Comparison of ENCODE assay signal across 29 cellular contexts in the genomic region with DNA sequence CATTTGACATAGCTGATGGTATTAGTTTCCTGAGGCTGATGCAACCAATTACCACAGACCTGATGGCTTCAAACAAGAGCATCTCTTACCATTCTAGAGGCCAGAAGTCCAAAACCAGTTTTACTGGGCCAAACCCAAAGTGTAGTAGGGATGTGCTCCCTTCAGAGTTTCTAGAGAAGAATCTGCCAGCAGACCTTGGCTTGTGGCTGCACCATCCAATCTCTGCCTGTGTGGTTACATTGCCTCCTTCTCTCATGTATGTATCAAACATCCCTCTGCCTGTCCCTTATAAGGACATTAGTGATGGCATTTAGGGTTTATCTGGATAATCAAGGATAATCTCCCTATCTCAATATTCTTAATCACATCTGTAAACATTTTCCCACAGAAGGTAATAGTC.
"Had no signal": no experiment of that assay in that cellular context is flagged by ENCODE, and none has a peak within 500 bp of the region (broad histone marks: within the 10 kb centered on the region; RNA-seq: fewer than 3 reads in every experiment).

No MANE protein-coding gene starts in this region.

- H3K4me3 ChIP-seq: colonic mucosa, coronary artery, dorsolateral prefrontal cortex, esophagus muscularis mucosa, esophagus squamous epithelium, gastrocnemius medialis, gastroesophageal sphincter, heart left ventricle, heart right ventricle, hepatocyte had no signal

- H3K27ac Mint-ChIP-seq: dendritic cell treated with granulocyte-macrophage colony-stimulating factor and Interleukin-4, amounts not matched to agents 40 ng/mL and 50 ng/mL, for 4 days; effector memory CD8-positive, alpha-beta T cell had no signal

- H3K9me3 Mint-ChIP-seq: dendritic cell treated with granulocyte-macrophage colony-stimulating factor and Interleukin-4, amounts not matched to agents 40 ng/mL and 50 ng/mL, for 4 days had no signal

- H3K27me3 Mint-ChIP-seq: dendritic cell treated with granulocyte-macrophage colony-stimulating factor and Interleukin-4, amounts not matched to agents 40 ng/mL and 50 ng/mL, for 4 days; effector memory CD8-positive, alpha-beta T cell had no signal

- H3K9me3 ChIP-seq: colonic mucosa, esophagus squamous epithelium, gastrocnemius medialis had no signal

- H3K36me3 ChIP-seq: colonic mucosa, esophagus muscularis mucosa, esophagus squamous epithelium, gastrocnemius medialis, gastroesophageal sphincter, heart left ventricle, heart right ventricle had no signal

- H3K4me3 Mint-ChIP-seq: dendritic cell treated with granulocyte-macrophage colony-stimulating factor and Interleukin-4, amounts not matched to agents 40 ng/mL and 50 ng/mL, for 4 days; effector memory CD8-positive, alpha-beta T cell had no signal

- ATAC-seq: effector memory CD8-positive, alpha-beta T cell; esophagus mucosa; foreskin keratinocyte; gastrocnemius medialis; gastroesophageal sphincter; heart left ventricle; heart right ventricle had no signal

- H3K27me3 ChIP-seq: colonic mucosa, dorsolateral prefrontal cortex, esophagus muscularis mucosa, esophagus squamous epithelium, foreskin keratinocyte, gastrocnemius medialis, gastroesophageal sphincter, heart left ventricle, heart right ventricle, hepatocyte had no signal

- DNase-seq: colonic mucosa; cortex of kidney; dermis blood vessel endothelial cell; dorsolateral prefrontal cortex; effector CD4-positive, alpha-beta T cell; effector CD8-positive, alpha-beta T cell; effector memory CD4-positive, alpha-beta T cell; effector memory CD8-positive, alpha-beta T cell; erythroblast; esophagus squamous epithelium; foreskin fibroblast; foreskin keratinocyte; foreskin melanocyte; gastrocnemius medialis; glutamatergic neuron; head of caudate nucleus; heart left ventricle; heart right ventricle had no signal

- FAIRE-seq: colon, endometrium, endothelial cell of umbilical vein, frontal cortex had no signal

- H3K27ac ChIP-seq: colonic mucosa, coronary artery, dorsolateral prefrontal cortex, epithelial cell of prostate, esophagus muscularis mucosa, esophagus squamous epithelium, foreskin keratinocyte, gastrocnemius medialis, gastroesophageal sphincter, heart left ventricle, heart right ventricle, hepatocyte had no signal

- H2AFZ ChIP-seq: hepatocyte had no signal

- H3K4me2 ChIP-seq: hepatocyte had no signal

- H3K4me1 ChIP-seq: colonic mucosa had no signal
